ENCODE assay signal across 8 cellular contexts in genomic region chr3:155870945-155871745, GRCh38. TPM values are rescaled to one million over a fixed set of nuclear protein-coding genes. Genes with fewer than 3 reads are reported as not detected.
DNase-seq lines count a peak whose midpoint lies in the region; ATAC-seq, FAIRE-seq and TF ChIP-seq lines count a peak whose summit lies in the region.

No MANE protein-coding gene starts in this region.

- ATAC-seq in GM19438 (IDR thresholded peaks at IDR 0.05; ENCODE audit: low read depth, unreplicated experiment): peak; percentile 32
- peak; percentile 13 for ATAC-seq in HG03520 (IDR thresholded peaks at IDR 0.05; ENCODE audit: unreplicated experiment)
- ATAC-seq in T-helper 17 cell: peak; percentile 17
- ATAC-seq in gastrocnemius medialis: peak; percentile 50 to 59

- H3K27me3 Mint-ChIP-seq in T-helper 17 cell: no peaks in the 10 kb centered on the region

- H3K27ac ChIP-seq in ascending aorta: peak overlapping the region; percentile 96 to 98
- H3K27ac ChIP-seq in gastrocnemius medialis: peak overlapping the region; percentile 86 to 97 (median 93)

- peak; percentile 47 for DNase-seq in COLO668 (lab: John Stamatoyannopoulos, UW; ENCODE audit: unreplicated experiment)
- peak; percentile 17 to 37 (median 32) for DNase-seq in T-helper 17 cell
- peak in 1 of 2 donors; percentile 81 for DNase-seq in ascending aorta (ENCODE audit: low spot score in 2 of 2)
- peak in 48 of 51 donors; percentile 6 to 73 (median 46) for DNase-seq in hypothalamus (lab: John Stamatoyannopoulos, UW)
- peak; percentile 10 to 28 for DNase-seq in gastrocnemius medialis
- no peak for DNase-seq in D721Med (ENCODE audit: insufficient read length, low spot score)

- H3K27me3 ChIP-seq in ascending aorta: no peaks in the 10 kb centered on the region
- H3K27me3 ChIP-seq in gastrocnemius medialis: no peaks in the 10 kb centered on the region

- intact Hi-C loops in ascending aorta (cut with DNase I) (loop anchor here (1.0 to 10.0 kb wide), 4 partner anchors 17 to 1214 kb away; partner anchors contain the start of genes C3orf33, SLC33A1 and TIPARP), gastrocnemius medialis (cut with DNase I; ENCODE audit: low total_unique reads) (loop anchor here (1.0 kb wide), 2 partner anchors 17 to 65 kb away; partner anchors contain the start of genes C3orf33 and SLC33A1)

- in situ Hi-C loops in gastrocnemius medialis (cut with MboI; ENCODE audit: low sequenced_read_pairs in 4 of 4): loop anchor here in 2 of 4 donors (25.0 kb wide), 1 partner anchor 1291 kb away; the partner anchor contains the start of gene CCNL1 (in 2 of the 2)

- peaks cover 0 to 26% of the 10 kb centered on the region in 2 donors for H3K4me1 ChIP-seq in ascending aorta
- peaks cover 23 to 24% of the 10 kb centered on the region in 2 donors for H3K4me1 ChIP-seq in gastrocnemius medialis

- H3K36me3 ChIP-seq in ascending aorta: no peaks in the 10 kb centered on the region
- H3K36me3 ChIP-seq in gastrocnemius medialis: no peaks in the 10 kb centered on the region

- TF ChIP-seq CTCF in ascending aorta (IDR thresholded peaks at IDR 0.05) (no peak), gastrocnemius medialis (IDR thresholded peaks at IDR 0.05 in 4 of 5, conservative IDR thresholded peaks at IDR 0.05 in 1 of 5) (no peak), D721Med (IDR thresholded peaks at IDR 0.05; ENCODE audit: insufficient read depth, missing control alignments) (no peak)

- TF ChIP-seq POLR2A in gastrocnemius medialis (IDR thresholded peaks at IDR 0.05): no peak

- no peak for FAIRE-seq in D721Med (lab: Jason Lieb, UNC)

- H3K27ac Mint-ChIP-seq in T-helper 17 cell: peak overlapping the region; percentile 88

- peak overlapping the region; percentile 97 for H3K4me3 Mint-ChIP-seq in T-helper 17 cell

- H3K4me3 ChIP-seq in ascending aorta (peak overlapping the region; percentile 77 to 90), gastrocnemius medialis (peak overlapping the region; percentile 84 to 99 (median 92))

- H3K36me3 Mint-ChIP-seq in T-helper 17 cell (ENCODE audit: low read depth): peaks cover 3% of the 10 kb centered on the region

- no peaks in the 10 kb centered on the region for H3K9me3 ChIP-seq in T-helper 17 cell (ENCODE audit: control insufficient read depth, low read length, poor library complexity, severe bottlenecking)
- no peaks in the 10 kb centered on the region for H3K9me3 ChIP-seq in ascending aorta
- no peaks in the 10 kb centered on the region for H3K9me3 ChIP-seq in gastrocnemius medialis

- peaks cover 16% of the 10 kb centered on the region for H3K4me1 Mint-ChIP-seq in T-helper 17 cell

RNA-seq across cellular contexts. Expression of gene GMPS, which starts 0.7 kb away (rescaled TPM):
- 10 to 100 TPM; 37.8 to 48.2 TPM for total RNA-seq in T-helper 17 cell
- 17.8 TPM for total RNA-seq in ascending aorta
- 10 to 100 TPM; 26.7 to 34.7 (median 32.5) TPM for total RNA-seq in gastrocnemius medialis

RNA-seq across cellular contexts. Expression of gene SLC33A1, which starts 16.9 kb away (rescaled TPM):
- total RNA-seq in T-helper 17 cell (10 to 100 TPM; 17.3 to 23.7 TPM), ascending aorta (15.6 TPM), gastrocnemius medialis (1 to 10 TPM; 7.0 to 9.3 (median 8.2) TPM)
